ENCODE assay signal across 8 cellular contexts in genomic region chr12:88298761-88299242, GRCh38.
DNase-seq lines count a peak whose midpoint lies in the region; ATAC-seq and TF ChIP-seq lines count a peak whose summit lies in the region.

No MANE protein-coding gene starts in this region.

- no peaks in the 10 kb centered on the region for H3K27me3 ChIP-seq in OCI-LY3 (ENCODE audit: low read depth, low read length)
- H3K27me3 ChIP-seq in foreskin keratinocyte, result no peaks in the 10 kb centered on the region

- H3K9me3 ChIP-seq in OCI-LY3 (ENCODE audit: insufficient read depth, low read length), result no peaks in the 10 kb centered on the region

- peaks cover 30% of the 10 kb centered on the region for H3K4me1 ChIP-seq in OCI-LY3 (ENCODE audit: low read length)
- H3K4me1 ChIP-seq in foreskin keratinocyte, result peaks cover 19% of the 10 kb centered on the region

- peak overlapping the region; percentile 44; the same call in 1 of the 2 replicates for H3K4me2 ChIP-seq in OCI-LY3 (ENCODE audit: low read length)

- TF ChIP-seq CTCF in OCI-LY3 (IDR thresholded peaks at IDR 0.05; ENCODE audit: low read depth, low read length) (no peak), foreskin keratinocyte (conservative IDR thresholded peaks at IDR 0.05) (no peak)

- no peak overlapping the region for H3K9ac ChIP-seq in OCI-LY3 (ENCODE audit: low read length)

- H3K27ac ChIP-seq in OCI-LY3 (ENCODE audit: low read length) (peak overlapping the region; percentile 75), foreskin keratinocyte (peak overlapping the region; percentile 77)

- H3K4me3 ChIP-seq in OCI-LY3 (ENCODE audit: low read length), result no peak overlapping the region

- POLR2A ChIA-PET in HEK293T (lab: Yijun Ruan, JAX), result no interaction called here

- H3K79me2 ChIP-seq in OCI-LY3 (ENCODE audit: low read length), result no peaks in the 10 kb centered on the region

- no peak overlapping the region for H2AFZ ChIP-seq in OCI-LY3 (ENCODE audit: low read depth, low read length)

- CTCF ChIA-PET in HEK293T (lab: Yijun Ruan, JAX), result interaction anchor here (0.6 kb wide), 1 partner anchor 690 kb away, joined by 3 read pairs; no protein-coding TSS in a partner anchor

- ATAC-seq in GM21360 (IDR thresholded peaks at IDR 0.05; ENCODE audit: unreplicated experiment) (peak; percentile 32), foreskin keratinocyte (peak; percentile 82), left ventricle myocardium superior (no peak)

- H4K20me1 ChIP-seq in OCI-LY3 (ENCODE audit: insufficient read depth, low read length), result no peaks in the 10 kb centered on the region

- peaks cover 3% of the 10 kb centered on the region for H3K36me3 ChIP-seq in OCI-LY3 (replicated peaks; ENCODE audit: low read depth, low read length)

- DNase-seq in DMS53 treated with DMSO at 0.1 percent for 48 hours (lab: John Stamatoyannopoulos, UW; ENCODE audit: unreplicated experiment) (peak; percentile 54), foreskin keratinocyte (peak; percentile 88 to 93), iPS-NIHi7 (ENCODE audit: extremely low spot score) (no peak), HEK293T (ENCODE audit: extremely low spot score) (no peak), hypothalamus (lab: John Stamatoyannopoulos, UW) (no peak), left ventricle myocardium superior (no peak)

- intact Hi-C loops in left ventricle myocardium superior (cut with micrococcal nuclease), result no loop called here

TF ChIP-seq in HEK293T, 16 proteins besides CTCF, POLR2A, EP300 and RAD21:
- no peak for TF ChIP-seq FOXA1 (IDR thresholded peaks at IDR 0.05)
- no peak for TF ChIP-seq LEF1 (IDR thresholded peaks at IDR 0.05; ENCODE audit: borderline replicate concordance)
- no peak for TF ChIP-seq PKNOX1 (IDR thresholded peaks at IDR 0.05)
- no peak for TF ChIP-seq ELF4 (IDR thresholded peaks at IDR 0.05)
- no peak for TF ChIP-seq ARNT (IDR thresholded peaks at IDR 0.05)
- no peak for TF ChIP-seq NFRKB (IDR thresholded peaks at IDR 0.05)
- no peak for TF ChIP-seq FOXK2 (IDR thresholded peaks at IDR 0.05)
- TF ChIP-seq SP1 (IDR thresholded peaks at IDR 0.05), result no peak
- TF ChIP-seq CTBP1 (IDR thresholded peaks at IDR 0.05; ENCODE audit: borderline replicate concordance), result no peak
- TF ChIP-seq BHLHE40 (IDR thresholded peaks at IDR 0.05; ENCODE audit: borderline replicate concordance), result no peak
- no peak for TF ChIP-seq L3MBTL2 (conservative IDR thresholded peaks at IDR 0.05)
- no peak for TF ChIP-seq ZNF384 (IDR thresholded peaks at IDR 0.05)

Comparison
In these comparisons a context has a peak if more than half of its experiments do, and no peak if none do; other contexts are left out.
1. DNase-seq: peak in DMS53 treated with DMSO at 0.1 percent for 48 hours (single experiment) and foreskin keratinocyte (2 of 2); none in iPS-NIHi7 (single experiment), HEK293T (single experiment), hypothalamus (0 of 51) and left ventricle myocardium superior (single experiment).